Comparison of ENCODE assay signal across 8 cellular contexts in the genomic region with DNA sequence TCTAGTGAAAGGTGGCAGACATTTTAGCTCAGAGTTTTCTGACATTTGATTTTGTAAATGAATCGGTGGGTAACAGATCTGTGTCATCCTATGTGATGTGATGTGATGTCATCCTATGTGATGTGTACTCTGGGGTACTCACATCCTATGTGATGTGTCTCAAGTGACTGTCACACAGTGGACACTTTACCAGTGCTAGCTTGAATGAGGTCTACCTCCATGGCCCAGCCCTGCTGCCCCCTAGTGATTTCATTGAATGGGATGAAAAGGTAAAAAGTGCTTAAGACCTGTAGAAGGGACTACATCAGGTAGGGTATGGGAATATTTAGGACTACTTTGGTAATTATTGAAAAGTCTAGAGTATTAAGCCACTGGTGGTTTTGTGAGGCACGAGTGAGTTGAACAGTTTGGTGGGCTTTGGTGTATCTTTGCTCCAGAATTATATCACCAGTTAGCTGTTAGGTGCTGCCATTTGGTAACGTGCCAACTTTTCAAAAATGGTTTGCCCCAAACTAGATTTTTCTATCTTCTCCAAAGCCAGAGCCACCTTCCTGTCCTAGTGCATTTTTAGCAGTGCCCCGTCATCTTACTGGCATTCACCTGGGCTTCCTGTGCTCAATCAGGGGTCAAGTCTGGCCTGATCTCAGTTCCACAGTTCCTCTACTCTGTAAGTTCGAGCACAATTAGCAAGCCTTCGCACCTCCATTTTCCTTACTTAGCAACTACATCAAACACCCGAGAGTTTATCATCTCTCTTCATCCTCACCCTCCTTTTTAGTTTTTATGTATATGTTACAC. TPM values are rescaled to one million over a fixed set of nuclear protein-coding genes. Genes with fewer than 3 reads are reported as not detected.
A peak's percentile ranks its signal among the peaks of the same experiment; 100 is the strongest.
DNase-seq lines count a peak whose midpoint lies in the region; ATAC-seq, FAIRE-seq and TF ChIP-seq lines count a peak whose summit lies in the region.

No MANE protein-coding gene starts in this region.

- no peak overlapping the region for H3K4me3 Mint-ChIP-seq in astrocyte (ENCODE audit: unreplicated experiment)
- H3K4me3 Mint-ChIP-seq in naive thymus-derived CD8-positive, alpha-beta T cell, result peak overlapping the region; percentile 4 to 64 (median 36)

- H3K27me3 ChIP-seq in DOHH2 (ENCODE audit: control insufficient read depth, low read length) (no peaks in the 10 kb centered on the region), KMS-11 (ENCODE audit: insufficient read depth, low read depth) (no peaks in the 10 kb centered on the region), astrocyte (ENCODE audit: insufficient read depth, low read length) (no peaks in the 10 kb centered on the region)

- H3K36me3 ChIP-seq in DOHH2 (ENCODE audit: control insufficient read depth, low read length) (peaks cover 99% of the 10 kb centered on the region), KMS-11 (ENCODE audit: insufficient read depth) (peaks cover 7% of the 10 kb centered on the region; the same call in 1 of the 2 replicates), astrocyte (ENCODE audit: insufficient read depth, low read length) (peaks cover 15% of the 10 kb centered on the region)

- peaks cover 45% of the 10 kb centered on the region for H3K4me1 Mint-ChIP-seq in astrocyte (ENCODE audit: low read depth, unreplicated experiment)
- peaks cover 44 to 98% (median 94%) of the 10 kb centered on the region in 4 donors for H3K4me1 Mint-ChIP-seq in naive thymus-derived CD8-positive, alpha-beta T cell

- FAIRE-seq in astrocyte (lab: Jason Lieb, UNC), result no peak

- H3K27me3 Mint-ChIP-seq in astrocyte (ENCODE audit: low read depth, unreplicated experiment), result no peaks in the 10 kb centered on the region
- H3K27me3 Mint-ChIP-seq in naive thymus-derived CD8-positive, alpha-beta T cell, result no peaks in the 10 kb centered on the region

- H2AFZ ChIP-seq in KMS-11 (ENCODE audit: low read depth) (no peak overlapping the region), astrocyte (ENCODE audit: low read depth, low read length) (no peak overlapping the region)

- no peaks in the 10 kb centered on the region for H3K9me2 ChIP-seq in DOHH2 (replicated peaks; ENCODE audit: control insufficient read depth, low read length)

- H3K27ac ChIP-seq in DOHH2 (ENCODE audit: low read depth, low read length) (peak overlapping the region; percentile 28), KMS-11 (no peak overlapping the region), astrocyte (ENCODE audit: low read depth, low read length) (no peak overlapping the region)

- H3K4me3 ChIP-seq in DOHH2 (ENCODE audit: low read length) (no peak overlapping the region), KMS-11 (IDR thresholded peaks at IDR 0.05; ENCODE audit: insufficient read depth, low read depth, low read length) (no peak overlapping the region), astrocyte (ENCODE audit: insufficient read depth, low read depth, low read length) (no peak overlapping the region)

- H3K4me1 ChIP-seq in DOHH2 (ENCODE audit: control insufficient read depth, low read length) (peaks cover 64% of the 10 kb centered on the region), KMS-11 (ENCODE audit: low read depth, poor library complexity, severe bottlenecking) (peaks cover 10% of the 10 kb centered on the region), astrocyte (ENCODE audit: insufficient read depth, low read length) (peaks cover 21% of the 10 kb centered on the region)

- H4K20me1 ChIP-seq in DOHH2 (ENCODE audit: control insufficient read depth, insufficient read depth, low read depth, low read length) (peaks cover 85% of the 10 kb centered on the region), KMS-11 (ENCODE audit: insufficient read depth) (peaks cover 95% of the 10 kb centered on the region), astrocyte (ENCODE audit: insufficient read depth, low read length) (peaks cover 100% of the 10 kb centered on the region)

- ATAC-seq in naive thymus-derived CD8-positive, alpha-beta T cell, result peak; percentile 59 to 65
- no peak for ATAC-seq in HG03521 (IDR thresholded peaks at IDR 0.05; ENCODE audit: unreplicated experiment)

- DNase-seq in astrocyte (ENCODE audit: low read depth), result no peak
- DNase-seq in naive thymus-derived CD8-positive, alpha-beta T cell, result peak in 1 of 10 donors; percentile 18
- DNase-seq in EL, result no peak
- no peak for DNase-seq in superior temporal gyrus (ENCODE audit: extremely low spot score)
- no peak for DNase-seq in NCI-H524 (lab: John Stamatoyannopoulos, UW)

- peaks cover 27% of the 10 kb centered on the region for H3K36me3 Mint-ChIP-seq in astrocyte (ENCODE audit: low read depth, unreplicated experiment)
- H3K36me3 Mint-ChIP-seq in naive thymus-derived CD8-positive, alpha-beta T cell, result peaks cover 0 to 71% (median 19%) of the 10 kb centered on the region in 3 donors

- no peaks in the 10 kb centered on the region for H3K9me3 ChIP-seq in DOHH2 (ENCODE audit: control insufficient read depth, insufficient read depth, low read length)
- H3K9me3 ChIP-seq in astrocyte (ENCODE audit: insufficient read depth, low read depth, low read length), result no peaks in the 10 kb centered on the region

- H3K79me2 ChIP-seq in DOHH2 (ENCODE audit: control insufficient read depth, low read length) (peaks cover 100% of the 10 kb centered on the region), KMS-11 (ENCODE audit: insufficient read depth, low read depth) (peaks cover 98% of the 10 kb centered on the region), astrocyte (ENCODE audit: insufficient read depth, low read length) (peaks cover 100% of the 10 kb centered on the region)

- H3K27ac Mint-ChIP-seq in astrocyte (ENCODE audit: unreplicated experiment), result peak overlapping the region; percentile 2
- peak overlapping the region; percentile 11 to 88 (median 58) for H3K27ac Mint-ChIP-seq in naive thymus-derived CD8-positive, alpha-beta T cell

- H3K9ac ChIP-seq in KMS-11 (no peak overlapping the region), astrocyte (ENCODE audit: low read length) (no peak overlapping the region)

- H3K4me2 ChIP-seq in DOHH2 (ENCODE audit: low read length) (peak overlapping the region; percentile 22), KMS-11 (no peak overlapping the region), astrocyte (ENCODE audit: low read length) (no peak overlapping the region)

- peak; percentile 90 for TF ChIP-seq CTCF in DOHH2 (IDR thresholded peaks at IDR 0.05; ENCODE audit: low read depth, low read length, poor library complexity, severe bottlenecking)
- peak; percentile 59; the same call in 1 of the 2 replicates for TF ChIP-seq CTCF in KMS-11 (conservative IDR thresholded peaks at IDR 0.05; ENCODE audit: low read depth, low read length)
- TF ChIP-seq CTCF in astrocyte (IDR thresholded peaks at IDR 0.05; ENCODE audit: insufficient read depth, low read depth, low read length), result no peak

- peaks cover 28% of the 10 kb centered on the region for H3F3A ChIP-seq in DOHH2 (ENCODE audit: control insufficient read depth, insufficient read depth)

- POLR2A ChIA-PET in naive thymus-derived CD8-positive, alpha-beta T cell (lab: Charles Lee), result interaction anchor here (0.7 to 4.5 kb wide), 3 partner anchors 9 to 71 kb away, joined by 3 to 34 read pairs (median 4); partner anchors contain the start of genes EIF4H and RFC2

- no peaks in the 10 kb centered on the region for H3K9me3 Mint-ChIP-seq in astrocyte (ENCODE audit: unreplicated experiment)
- H3K9me3 Mint-ChIP-seq in naive thymus-derived CD8-positive, alpha-beta T cell, result no peaks in the 10 kb centered on the region

RNA-seq across cellular contexts. Expression of gene EIF4H, which starts 9.7 kb away (rescaled TPM):
- 323 and 361 TPM in 2 replicates for total RNA-seq in astrocyte
- total RNA-seq in naive thymus-derived CD8-positive, alpha-beta T cell, result 100 to 1,000 TPM; 217 to 231 TPM
- 100 to 1,000 TPM; 219 to 239 (median 221) TPM for polyA plus RNA-seq in naive thymus-derived CD8-positive, alpha-beta T cell

RNA-seq across cellular contexts. Expression of gene LAT2, which starts 26.0 kb away (rescaled TPM):
- total RNA-seq in astrocyte, result 1.5 and 2.0 TPM in 2 replicates
- total RNA-seq in naive thymus-derived CD8-positive, alpha-beta T cell, result 1 to 10 TPM; 5.8 to 6.4 TPM
- polyA plus RNA-seq in naive thymus-derived CD8-positive, alpha-beta T cell, result 1 to 10 TPM in 1 of 3 donors, under 1 TPM in 2; 0.57 to 2.3 (median 0.97) TPM
